ENCODE assay signal across 30 cellular contexts in genomic region chr7:41183741-41184140, GRCh38.
"Had no signal": no experiment of that assay in that cellular context is flagged by ENCODE, and none has a peak within 500 bp of the region (broad histone marks: within the 10 kb centered on the region; RNA-seq: fewer than 3 reads in every experiment).

No MANE protein-coding gene starts in this region.

- H3K9me3 ChIP-seq: pancreas, prostate gland, testis, transverse colon, uterus had no signal

- H3K27me3 Mint-ChIP-seq: activated CD4-positive, alpha-beta memory T cell treated with anti-CD3 and anti-CD28 coated beads, Interleukin-2, amount 10 ng/mL, durations not matched to agents 7 days and 5 days; activated CD4-positive, alpha-beta T cell treated with anti-CD3 and anti-CD28 coated beads, Interleukin-2, amount 10 ng/mL, durations not matched to agents 7 days and 5 days; activated naive CD4-positive, alpha-beta T cell treated with anti-CD3 and anti-CD28 coated beads, Interleukin-2, amount 10 ng/mL, durations not matched to agents 7 days and 5 days; activated T-cell treated with anti-CD3 and anti-CD28 coated beads, Interleukin-2, amount 50 U/mL, for 24 hours; effector memory CD8-positive, alpha-beta T cell; memory B cell; naive thymus-derived CD4-positive, alpha-beta T cell had no signal

- H3K4me3 ChIP-seq: pancreas, prostate gland, skin epidermis, testis, transverse colon, uterus had no signal

- H3K4me1 ChIP-seq: pancreas, prostate gland, testis, transverse colon, uterus had no signal

- FAIRE-seq: astrocyte, frontal cortex, islet of Langerhans, pancreas had no signal

- H3K27ac Mint-ChIP-seq: activated CD4-positive, alpha-beta memory T cell treated with anti-CD3 and anti-CD28 coated beads, Interleukin-2, amount 10 ng/mL, durations not matched to agents 7 days and 5 days; activated CD4-positive, alpha-beta T cell treated with anti-CD3 and anti-CD28 coated beads, Interleukin-2, amount 10 ng/mL, durations not matched to agents 7 days and 5 days; activated naive CD4-positive, alpha-beta T cell treated with anti-CD3 and anti-CD28 coated beads, Interleukin-2, amount 10 ng/mL, durations not matched to agents 7 days and 5 days; activated T-cell treated with anti-CD3 and anti-CD28 coated beads, Interleukin-2, amount 50 U/mL, for 24 hours; effector memory CD8-positive, alpha-beta T cell; memory B cell; naive thymus-derived CD4-positive, alpha-beta T cell had no signal

- H3K36me3 Mint-ChIP-seq: activated naive CD4-positive, alpha-beta T cell treated with anti-CD3 and anti-CD28 coated beads, Interleukin-2, amount 10 ng/mL, durations not matched to agents 7 days and 5 days; memory B cell; naive thymus-derived CD4-positive, alpha-beta T cell had no signal

- DNase-seq: activated CD4-positive, alpha-beta memory T cell treated with anti-CD3 and anti-CD28 coated beads, Interleukin-2, amount 10 ng/mL, durations not matched to agents 7 days and 5 days; activated CD4-positive, alpha-beta T cell treated with anti-CD3 and anti-CD28 coated beads for 1 hour; activated CD4-positive, alpha-beta T cell treated with anti-CD3 and anti-CD28 coated beads, Interleukin-2, amount 10 ng/mL, durations not matched to agents 7 days and 5 days; activated CD8-positive, alpha-beta memory T cell treated with anti-CD3 and anti-CD28 coated beads, Interleukin-2, amount 50 U/mL, for 48 hours; activated gamma-delta T cell; activated naive CD4-positive, alpha-beta T cell treated with anti-CD3 and anti-CD28 coated beads, Interleukin-2, amount 10 ng/mL, durations not matched to agents 7 days and 5 days; activated T-cell treated with anti-CD3 and anti-CD28 coated beads, Interleukin-2, amount 50 U/mL, for 24 hours; amniotic stem cell; brain microvascular endothelial cell; caudate nucleus; cortex of kidney; effector memory CD8-positive, alpha-beta T cell; midbrain; naive thymus-derived CD4-positive, alpha-beta T cell; nucleus accumbens; pancreas; retina; stimulated activated CD4-positive, alpha-beta T cell treated with anti-CD3 and anti-CD28 coated beads, Interleukin-12 subunit alpha, Interleukin-12 subunit beta, amount 100 ng/mL, for 4 hours; stimulated activated CD4-positive, alpha-beta T cell treated with anti-CD3 and anti-CD28 coated beads, Interleukin-4, amount 100 ng/mL, for 1 hour; stimulated activated naive CD8-positive, alpha-beta T cell treated with anti-CD3 and anti-CD28 coated beads, Interleukin-15, Interleukin-2, amounts not matched to agents 100 U/mL and 50 U/mL, for 24 hours; T1000; testis; transverse colon; uterus had no signal

- H3K4me1 Mint-ChIP-seq: activated CD4-positive, alpha-beta memory T cell treated with anti-CD3 and anti-CD28 coated beads, Interleukin-2, amount 10 ng/mL, durations not matched to agents 7 days and 5 days; activated CD4-positive, alpha-beta T cell treated with anti-CD3 and anti-CD28 coated beads, Interleukin-2, amount 10 ng/mL, durations not matched to agents 7 days and 5 days; activated naive CD4-positive, alpha-beta T cell treated with anti-CD3 and anti-CD28 coated beads, Interleukin-2, amount 10 ng/mL, durations not matched to agents 7 days and 5 days; naive thymus-derived CD4-positive, alpha-beta T cell had no signal

- H3K36me3 ChIP-seq: brain microvascular endothelial cell, pancreas, prostate gland, transverse colon, uterus had no signal

- H3K27ac ChIP-seq: brain microvascular endothelial cell, pancreas, prostate gland, skin epidermis, testis, transverse colon, uterus had no signal

- H3K27me3 ChIP-seq: brain microvascular endothelial cell, pancreas, testis, transverse colon, uterus had no signal

- H3K4me3 Mint-ChIP-seq: activated CD4-positive, alpha-beta memory T cell treated with anti-CD3 and anti-CD28 coated beads, Interleukin-2, amount 10 ng/mL, durations not matched to agents 7 days and 5 days; activated CD4-positive, alpha-beta T cell treated with anti-CD3 and anti-CD28 coated beads, Interleukin-2, amount 10 ng/mL, durations not matched to agents 7 days and 5 days; activated naive CD4-positive, alpha-beta T cell treated with anti-CD3 and anti-CD28 coated beads, Interleukin-2, amount 10 ng/mL, durations not matched to agents 7 days and 5 days; activated T-cell treated with anti-CD3 and anti-CD28 coated beads, Interleukin-2, amount 50 U/mL, for 24 hours; effector memory CD8-positive, alpha-beta T cell; memory B cell; naive thymus-derived CD4-positive, alpha-beta T cell had no signal
